25 cellular contexts compared by ENCODE assay signal in genomic region chr4:165605811-165606210, GRCh38.
"Had no signal": no experiment of that assay in that cellular context is flagged by ENCODE, and none has a peak within 500 bp of the region (broad histone marks: within the 10 kb centered on the region; RNA-seq: fewer than 3 reads in every experiment).

No MANE protein-coding gene starts in this region.

- H3K79me2 ChIP-seq: hepatocyte had no signal

- H3K36me3 Mint-ChIP-seq: memory B cell; naive thymus-derived CD4-positive, alpha-beta T cell had no signal

- H2AFZ ChIP-seq: hepatocyte had no signal

- DNase-seq: colonic mucosa; cortex of kidney; effector CD8-positive, alpha-beta T cell; effector memory CD8-positive, alpha-beta T cell; endodermal cell; foreskin keratinocyte; heart left ventricle; hypothalamus; left cardiac atrium; left lung; left ventricle myocardium superior; lower lobe of right lung; mammary epithelial cell; mesendoderm; midbrain; naive thymus-derived CD4-positive, alpha-beta T cell had no signal

- H3K9me3 Mint-ChIP-seq: dendritic cell treated with granulocyte-macrophage colony-stimulating factor and Interleukin-4, amounts not matched to agents 40 ng/mL and 50 ng/mL, for 4 days; effector memory CD8-positive, alpha-beta T cell; endodermal cell had no signal

- H3K27ac ChIP-seq: colonic mucosa, foreskin keratinocyte, gastroesophageal sphincter, heart left ventricle, hepatocyte, left lung, lower lobe of right lung had no signal

- H3K4me3 Mint-ChIP-seq: dendritic cell treated with granulocyte-macrophage colony-stimulating factor and Interleukin-4, amounts not matched to agents 40 ng/mL and 50 ng/mL, for 4 days; effector memory CD8-positive, alpha-beta T cell; endodermal cell; memory B cell; naive thymus-derived CD4-positive, alpha-beta T cell had no signal

- H3K4me2 ChIP-seq: hepatocyte had no signal

- H3K4me3 ChIP-seq: colonic mucosa, esophagus muscularis mucosa, gastroesophageal sphincter, heart left ventricle, hepatocyte, left lung, lower lobe of right lung had no signal

- H3K27me3 Mint-ChIP-seq: dendritic cell treated with granulocyte-macrophage colony-stimulating factor and Interleukin-4, amounts not matched to agents 40 ng/mL and 50 ng/mL, for 4 days; effector memory CD8-positive, alpha-beta T cell; memory B cell had no signal

- ATAC-seq: effector memory CD8-positive, alpha-beta T cell; foreskin keratinocyte; gastroesophageal sphincter; left cardiac atrium; left lung; left ventricle myocardium superior; lower lobe of right lung; naive thymus-derived CD4-positive, alpha-beta T cell had no signal

- H3K27ac Mint-ChIP-seq: dendritic cell treated with granulocyte-macrophage colony-stimulating factor and Interleukin-4, amounts not matched to agents 40 ng/mL and 50 ng/mL, for 4 days; effector memory CD8-positive, alpha-beta T cell; endodermal cell; memory B cell; naive thymus-derived CD4-positive, alpha-beta T cell had no signal

- H3K4me1 ChIP-seq: colonic mucosa, foreskin keratinocyte, heart left ventricle, left lung, lower lobe of right lung had no signal

- FAIRE-seq: endometrium, frontal cortex, islet of Langerhans, keratinocyte had no signal

- H3K9me3 ChIP-seq: colonic mucosa, esophagus muscularis mucosa, gastroesophageal sphincter, heart left ventricle, left lung, lower lobe of right lung had no signal

- H3K36me3 ChIP-seq: colonic mucosa, esophagus muscularis mucosa, gastroesophageal sphincter, heart left ventricle, left lung, lower lobe of right lung had no signal

- H3K27me3 ChIP-seq: colonic mucosa, esophagus muscularis mucosa, foreskin keratinocyte, gastroesophageal sphincter, heart left ventricle, hepatocyte, left lung had no signal
